In the genomic region with DNA sequence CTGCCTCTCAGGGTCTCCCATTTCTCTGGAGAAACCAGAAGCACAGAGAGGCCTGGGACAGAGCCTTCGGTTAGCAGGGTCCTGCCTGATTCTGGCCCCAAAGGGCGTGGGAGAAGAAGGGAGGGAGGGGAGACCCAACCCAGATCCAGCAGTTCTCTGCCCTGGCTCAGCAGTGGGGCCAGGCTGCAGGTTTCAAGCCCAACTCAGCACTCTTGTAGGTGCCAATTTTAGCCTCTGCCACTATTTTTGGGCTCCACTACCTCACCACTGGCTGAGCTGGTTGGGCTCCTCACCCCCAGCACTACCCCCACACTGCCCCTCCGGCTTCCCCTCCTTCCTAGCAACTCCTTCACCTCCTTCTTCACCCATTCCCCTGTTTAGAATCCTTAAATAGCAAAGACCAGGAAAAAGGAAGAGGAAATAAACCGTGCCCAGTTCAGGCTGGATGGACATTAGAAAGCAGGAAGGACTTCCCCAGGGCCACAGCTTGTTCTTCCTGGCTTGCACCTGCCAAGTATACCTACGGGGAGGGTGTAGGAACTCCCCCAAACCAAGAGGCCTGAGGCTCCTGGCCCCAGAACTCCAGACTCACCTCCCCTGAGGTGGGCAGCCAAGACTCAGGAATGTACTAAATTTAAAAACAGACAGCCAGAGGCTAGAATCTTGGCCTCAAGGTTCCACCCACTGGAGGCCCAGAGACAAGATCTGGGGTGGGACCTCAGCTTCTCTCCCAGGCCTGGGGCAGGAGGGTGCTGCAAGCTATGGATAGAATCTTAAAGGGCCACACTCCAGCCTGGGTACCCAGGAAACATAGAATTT, we compare ENCODE assay signal across 7 cellular contexts. TPM values are rescaled to one million over a fixed set of nuclear protein-coding genes. Genes with fewer than 3 reads are reported as not detected.
A peak's percentile ranks its signal among the peaks of the same experiment; 100 is the strongest.
DNase-seq lines count a peak whose midpoint lies in the region; ATAC-seq and TF ChIP-seq lines count a peak whose summit lies in the region.

No MANE protein-coding gene starts in this region.

- no peak for TF ChIP-seq RAD21 in HCT116 (IDR thresholded peaks at IDR 0.05; ENCODE audit: low read depth)

- peaks cover 44% of the 10 kb centered on the region for H3K79me2 ChIP-seq in HCT116 (ENCODE audit: insufficient read depth, low read length)

- CTCF ChIA-PET in HCT116 (lab: Charles Lee) (interaction anchor here (0.5 to 2.6 kb wide), 4 partner anchors 10 to 254 kb away, joined by 3 to 15 read pairs (median 4); no protein-coding TSS in a partner anchor), T-cell (lab: Charles Lee) (interaction anchor here (0.5 to 1.1 kb wide), 4 partner anchors 11 to 45 kb away, joined by 3 to 5 read pairs (median 3); partner anchors contain the start of gene KHDC4 (in 1 of the 2))

- H3K27me3 Mint-ChIP-seq in T-cell, result no peaks in the 10 kb centered on the region

- H3K4me3 ChIP-seq in HCT116 (replicated peaks in 1 of 2; ENCODE audit: low read depth in 1 of 2, low read length in 2 of 2) (peak overlapping the region; percentile 87 to 91), fibroblast of villous mesenchyme (ENCODE audit: low read depth, low read length) (peak overlapping the region; percentile 89), psoas muscle (peak overlapping the region; percentile 88)

- POLR2A ChIA-PET in HCT116 (lab: Charles Lee), result interaction anchor here (1.2 to 2.5 kb wide), 7 partner anchors 10 to 45 kb away, joined by 3 to 12 read pairs (median 6); partner anchors contain the start of gene KHDC4
- POLR2A ChIA-PET in T-cell (lab: Charles Lee), result interaction anchor here in 1 of 2 donors (0.6 kb wide), 1 partner anchor 8 kb away, joined by 3 read pairs; no protein-coding TSS in a partner anchor

- H3K27me3 ChIP-seq in HCT116 (ENCODE audit: insufficient read depth, low read length) (no peaks in the 10 kb centered on the region), psoas muscle (ENCODE audit: insufficient read depth in 3 of 3, low read length in 2 of 3) (no peaks in the 10 kb centered on the region)

- no peaks in the 10 kb centered on the region for H3K9me3 Mint-ChIP-seq in T-cell

- no peaks in the 10 kb centered on the region for H3K9me2 ChIP-seq in HCT116 (ENCODE audit: insufficient read depth)

- DNase-seq in HCT116 (ENCODE audit: low read depth, low spot score), result no peak
- no peak for DNase-seq in T-cell
- DNase-seq in fibroblast of villous mesenchyme (ENCODE audit: low read depth), result no peak
- no peak for DNase-seq in psoas muscle
- no peak for DNase-seq in NK-92 treated with Interleukin-12 subunit alpha and Interleukin-12 subunit beta, amount 100 ng/mL, for 24 hours (lab: John Stamatoyannopoulos, UW)
- DNase-seq in activated gamma-delta T cell (lab: John Stamatoyannopoulos, UW), result no peak
- no peak for DNase-seq in central memory CD4-positive, alpha-beta T cell

- H3K4me3 Mint-ChIP-seq in T-cell, result peak overlapping the region; percentile 85 to 97 (median 97)

- H3K4me1 ChIP-seq in HCT116 (ENCODE audit: control insufficient read depth in 1 of 2, insufficient read depth in 2 of 2, low read length in 2 of 2) (peaks cover 55 to 72% of the 10 kb centered on the region in 2 experiments), psoas muscle (peaks cover 59% of the 10 kb centered on the region)

- peaks cover 4% of the 10 kb centered on the region for H3K36me3 Mint-ChIP-seq in T-cell

- intact Hi-C loops in HCT116 (cut with micrococcal nuclease) (loop anchor here (2.0 kb wide), 1 partner anchor 17 kb away; no protein-coding TSS in a partner anchor), psoas muscle (cut with DNase I) (no loop called here)

- no peaks in the 10 kb centered on the region for H3K36me3 ChIP-seq in HCT116 (ENCODE audit: control insufficient read depth in 1 of 2, insufficient read depth in 2 of 2, low read length in 2 of 2)
- no peaks in the 10 kb centered on the region for H3K36me3 ChIP-seq in psoas muscle (ENCODE audit: insufficient read depth in 1 of 2, low read depth in 1 of 2)

- TF ChIP-seq POLR2A in HCT116 (IDR thresholded peaks at IDR 0.05; ENCODE audit: borderline replicate concordance, extremely low read depth, insufficient read depth, insufficient read length), result no peak

- H3K9ac ChIP-seq in HCT116 (ENCODE audit: low read length), result peak overlapping the region; percentile 97

- no peak overlapping the region for H2AFZ ChIP-seq in HCT116 (ENCODE audit: low read depth, low read length, poor library complexity, severe bottlenecking)

- peaks cover 61 to 86% (median 72%) of the 10 kb centered on the region in 3 donors for H3K4me1 Mint-ChIP-seq in T-cell

- no peaks in the 10 kb centered on the region for H4K20me1 ChIP-seq in HCT116 (ENCODE audit: insufficient read depth)

- ATAC-seq in HCT116 (no peak), T-cell (replicated peaks in 1 of 4) (no peak), psoas muscle (peak; percentile 61 to 85 (median 80))

- TF ChIP-seq CTCF in HCT116 (IDR thresholded peaks at IDR 0.05 in 2 of 3, conservative IDR thresholded peaks at IDR 0.05 in 1 of 3; ENCODE audit: borderline replicate concordance in 1 of 3, insufficient read depth in 1 of 3, low read depth in 2 of 3, low read length in 2 of 3), result no peak
- no peak for TF ChIP-seq CTCF in fibroblast of villous mesenchyme (IDR thresholded peaks at IDR 0.05; ENCODE audit: insufficient read depth, low read depth, low read length)
- TF ChIP-seq CTCF in psoas muscle (IDR thresholded peaks at IDR 0.05), result no peak

- H3K27ac Mint-ChIP-seq in T-cell, result peak overlapping the region; percentile 93 to 94

- RAD21 ChIA-PET in HCT116 (lab: Charles Lee; ENCODE audit: low non-redundant PET in 1 of 2, low total read pairs in 2 of 2, uncharacterized antibody in 2 of 2, unreplicated experiment in 2 of 2), result no interaction called here

- WGBS in psoas muscle, 3 donors, result 2 to 4% (median 3%) methylated on average over 5 of the region's 5 CpGs

- H3K27ac ChIP-seq in HCT116 (ENCODE audit: low read depth, low read length) (peak overlapping the region; percentile 85), psoas muscle (peak overlapping the region; percentile 89)

- no peaks in the 10 kb centered on the region for H3K9me3 ChIP-seq in HCT116 (ENCODE audit: control insufficient read depth in 1 of 2, insufficient read depth in 1 of 2, low read depth in 1 of 2, low read length in 2 of 2)
- H3K9me3 ChIP-seq in psoas muscle, result no peaks in the 10 kb centered on the region

- BruUV-seq in HCT116 (replicated peaks; lab: Mats Ljungman, UMichigan), result no TSS peak

- H3K4me2 ChIP-seq in HCT116 (ENCODE audit: low read length), result peak overlapping the region; percentile 96

TF ChIP-seq in HCT116, 20 proteins besides CTCF, POLR2A, EP300 and RAD21:
- TF ChIP-seq SIN3A (IDR thresholded peaks at IDR 0.05; ENCODE audit: low read depth), result no peak
- no peak for TF ChIP-seq EZH2phosphoT487 (IDR thresholded peaks at IDR 0.05; ENCODE audit: borderline replicate concordance)
- no peak for TF ChIP-seq ZNF274 (IDR thresholded peaks at IDR 0.05; ENCODE audit: low read depth, low read length)
TF ChIP-seq in HCT116: peak in this region for 0.

RNA-seq across cellular contexts. Expression of gene ARHGEF2, which starts 1.4 kb away (rescaled TPM):
- total RNA-seq in HCT116 (2021; ENCODE audit: unreplicated experiment), result 90.1 TPM
- 91.8 and 95.7 TPM in 2 replicates for polyA plus RNA-seq in HCT116 (2012)
- total RNA-seq in T-cell, result 100 to 1,000 TPM; 110 to 174 (median 167) TPM
- 137 and 146 TPM in 2 replicates for total RNA-seq in fibroblast of villous mesenchyme
- 10 to 100 TPM; 22.8 to 54.0 (median 46.3) TPM for total RNA-seq in psoas muscle
- 10 to 100 TPM in 2 of 3 donors, 1 to 10 TPM in 1; 7.4 to 39.1 (median 12.1) TPM for polyA plus RNA-seq in psoas muscle

RNA-seq across cellular contexts. Expression of gene RXFP4, which starts 38.3 kb away (rescaled TPM):
- total RNA-seq in HCT116 (2021; ENCODE audit: unreplicated experiment) (0.20 TPM), T-cell (not detected), fibroblast of villous mesenchyme (not detected in 2 replicates), psoas muscle (not detected)
- 0.27 and 0.31 TPM in 2 replicates for polyA plus RNA-seq in HCT116 (2012)
- not detected for polyA plus RNA-seq in psoas muscle

RNA-seq across cellular contexts. Expression of gene SSR2, which starts 41.0 kb away (rescaled TPM):
- 153 TPM for total RNA-seq in HCT116 (2021; ENCODE audit: unreplicated experiment)
- polyA plus RNA-seq in HCT116 (2012), result 225 and 258 TPM in 2 replicates
- total RNA-seq in T-cell, result 100 to 1,000 TPM; 230 to 238 (median 232) TPM
- total RNA-seq in fibroblast of villous mesenchyme, result 381 and 386 TPM in 2 replicates
- total RNA-seq in psoas muscle, result 10 to 100 TPM; 44.6 to 77.5 (median 61.6) TPM
- polyA plus RNA-seq in psoas muscle, result 100 to 1,000 TPM in 2 of 3 donors, 10 to 100 TPM in 1; 83.0 to 255 (median 124) TPM

RNA-seq across cellular contexts. Expression of gene KHDC4, which starts 45.5 kb away (rescaled TPM):
- total RNA-seq in HCT116 (2021; ENCODE audit: unreplicated experiment) (60.7 TPM), T-cell (100 to 1,000 TPM in 1 of 5 donors, 10 to 100 TPM in 4; 44.5 to 102 (median 85.6) TPM), fibroblast of villous mesenchyme (23.8 and 42.7 TPM in 2 replicates), psoas muscle (10 to 100 TPM; 16.4 to 26.1 (median 23.1) TPM)
- polyA plus RNA-seq in HCT116 (2012), result 31.2 and 37.0 TPM in 2 replicates
- 10 to 100 TPM; 11.0 to 33.1 (median 11.2) TPM for polyA plus RNA-seq in psoas muscle

Comparison
In these comparisons a context has a peak if more than half of its experiments do, and no peak if none do; other contexts are left out.
1. ATAC-seq: peak in psoas muscle (4 of 4); none in HCT116 (single experiment) and T-cell (0 of 4).
2. Peak in every context shown above with its lines, with median percentiles within 50 percentile points of each other: H3K4me3 ChIP-seq.